ENCODE assay signal across 31 cellular contexts in genomic region chr17:12605222-12605621, GRCh38.
A peak's percentile ranks its signal among the peaks of the same experiment; 100 is the strongest.
DNase-seq lines count a peak whose midpoint lies in the region; ATAC-seq and TF ChIP-seq lines count a peak whose summit lies in the region.
"Had no signal": no experiment of that assay in that cellular context is flagged by ENCODE, and none has a peak within 500 bp of the region (broad histone marks: within the 10 kb centered on the region; RNA-seq: fewer than 3 reads in every experiment).

No MANE protein-coding gene starts in this region.

- H3K23ac ChIP-seq in mesenchymal stem cell (ENCODE audit: low read length in 2 of 2) = no peak overlapping the region

- peak overlapping the region in 1 of 2 experiments; percentile 12 for H3K18ac ChIP-seq in mesenchymal stem cell (ENCODE audit: low read depth in 1 of 2, low read length in 2 of 2)

- H3K27ac ChIP-seq in colonic mucosa (no peak overlapping the region), mesenchymal stem cell (ENCODE audit: low read length, poor library complexity, severe bottlenecking) (no peak overlapping the region)
- no peak overlapping the region for H3K27ac ChIP-seq in CD4-positive, alpha-beta T cell (ENCODE audit: low read depth, low read length)
- H3K27ac ChIP-seq: body of pancreas, dorsolateral prefrontal cortex, esophagus squamous epithelium, PC-9, skin epidermis had no signal

- H3K79me1 ChIP-seq in mesenchymal stem cell (replicated peaks; ENCODE audit: low read length, poor library complexity, severe bottlenecking) = no peaks in the 10 kb centered on the region

- H3K9me3 ChIP-seq in colonic mucosa (no peaks in the 10 kb centered on the region), mesenchymal stem cell (ENCODE audit: control insufficient read depth, low read length) (no peaks in the 10 kb centered on the region)
- peaks cover 3% of the 10 kb centered on the region for H3K9me3 ChIP-seq in CD4-positive, alpha-beta T cell (ENCODE audit: control insufficient read depth, low read length)
- H3K9me3 ChIP-seq: body of pancreas, esophagus squamous epithelium had no signal

- H3K27ac Mint-ChIP-seq in stimulated activated effector memory CD8-positive, alpha-beta T cell treated with anti-CD3 and anti-CD28 coated beads, Interleukin-12 subunit alpha, Interleukin-12 subunit beta, amount 100 ng/mL, for 72 hours = no peak overlapping the region
- H3K27ac Mint-ChIP-seq in CD4-positive, alpha-beta T cell = no peak overlapping the region
- H3K27ac Mint-ChIP-seq in activated T-helper 2 cell treated with anti-CD3 and anti-CD28 coated beads, Interferon-gamma antibody, Interleukin-2, Interleukin-4, amounts not matched to agents 10 μg/mL and 5 μg/mL and 100 μg/mL, durations not matched to agents 14 hours and 24 hours and 36 hours = no peak overlapping the region
- H3K27ac Mint-ChIP-seq: activated naive CD8-positive, alpha-beta T cell treated with anti-CD3 and anti-CD28 coated beads, Interleukin-2, amount 50 U/mL, for 24 hours; CD4-positive, alpha-beta memory T cell; mesothelial cell of epicardium; naive B cell; type B pancreatic cell had no signal

- no peak overlapping the region for H4K91ac ChIP-seq in mesenchymal stem cell (ENCODE audit: low read length)

- no peaks in the 10 kb centered on the region for H3K4me1 Mint-ChIP-seq in stimulated activated effector memory CD8-positive, alpha-beta T cell treated with anti-CD3 and anti-CD28 coated beads, Interleukin-12 subunit alpha, Interleukin-12 subunit beta, amount 100 ng/mL, for 72 hours
- no peaks in the 10 kb centered on the region for H3K4me1 Mint-ChIP-seq in CD4-positive, alpha-beta T cell (ENCODE audit: low read depth)
- H3K4me1 Mint-ChIP-seq in activated T-helper 2 cell treated with anti-CD3 and anti-CD28 coated beads, Interferon-gamma antibody, Interleukin-2, Interleukin-4, amounts not matched to agents 10 μg/mL and 5 μg/mL and 100 μg/mL, durations not matched to agents 14 hours and 24 hours and 36 hours (ENCODE audit: low read depth) = no peaks in the 10 kb centered on the region
- H3K4me1 Mint-ChIP-seq: activated naive CD8-positive, alpha-beta T cell treated with anti-CD3 and anti-CD28 coated beads, Interleukin-2, amount 50 U/mL, for 24 hours; CD4-positive, alpha-beta memory T cell; naive B cell had no signal

- no peak overlapping the region for H3K4me2 ChIP-seq in mesenchymal stem cell (ENCODE audit: low read length, poor library complexity, severe bottlenecking)
- H3K4me2 ChIP-seq: PC-9 had no signal

- DNase-seq in BJ (ENCODE audit: low read depth) (peak; percentile 65), LHCN-M2 (ENCODE audit: low read depth) (peak; percentile 28), colonic mucosa (peak; percentile 34), mesenchymal stem cell (peak; percentile 40)
- no peak for DNase-seq in stimulated activated effector memory CD8-positive, alpha-beta T cell treated with anti-CD3 and anti-CD28 coated beads, Interleukin-12 subunit alpha, Interleukin-12 subunit beta, amount 100 ng/mL, for 72 hours (ENCODE audit: low spot score in 2 of 2)
- DNase-seq in CD4-positive, alpha-beta T cell = no peak
- no peak for DNase-seq in activated T-helper 2 cell treated with anti-CD3 and anti-CD28 coated beads, Interferon-gamma antibody, Interleukin-2, Interleukin-4, amounts not matched to agents 10 μg/mL and 5 μg/mL and 100 μg/mL, durations not matched to agents 14 hours and 24 hours and 36 hours (ENCODE audit: low spot score)
- DNase-seq: activated naive CD8-positive, alpha-beta T cell treated with anti-CD3 and anti-CD28 coated beads, Interleukin-2, amount 50 U/mL, for 24 hours; activated T-cell treated with anti-CD3 and anti-CD28 coated beads, Interleukin-2, amount 50 U/mL, for 48 hours; body of pancreas; CD4-positive, alpha-beta memory T cell; cerebellar nuclear complex; DND-41; dorsolateral prefrontal cortex; esophagus squamous epithelium; H7; left ventricle myocardium superior; naive B cell; NCI-H1417 treated with DMSO at 0.1 percent for 48 hours; NCI-H2081; NCI-H524 treated with DMSO at 0.1 percent for 48 hours; NK-92 treated with Interleukin-12 subunit alpha and Interleukin-12 subunit beta, amount 100 ng/mL, for 24 hours; nucleus accumbens; PC-9; SHP77; stimulated activated naive CD4-positive, alpha-beta T cell; T-helper 2 cell had no signal

- WGBS in mesenchymal stem cell = 97% methylated on average over 3 of the region's 5 CpGs

- no peak for TF ChIP-seq CTCF in BJ (IDR thresholded peaks at IDR 0.05; ENCODE audit: insufficient read depth, low read depth, low read length)
- TF ChIP-seq CTCF in colonic mucosa (IDR thresholded peaks at IDR 0.05) = no peak
- TF ChIP-seq CTCF in CD4-positive, alpha-beta T cell (IDR thresholded peaks at IDR 0.05) = no peak

- H2AFZ ChIP-seq in mesenchymal stem cell (ENCODE audit: low read depth, low read length) = no peak overlapping the region
- H2AFZ ChIP-seq: PC-9 had no signal

- no peaks in the 10 kb centered on the region for H3K27me3 Mint-ChIP-seq in CD4-positive, alpha-beta T cell
- H3K27me3 Mint-ChIP-seq in activated T-helper 2 cell treated with anti-CD3 and anti-CD28 coated beads, Interferon-gamma antibody, Interleukin-2, Interleukin-4, amounts not matched to agents 10 μg/mL and 5 μg/mL and 100 μg/mL, durations not matched to agents 14 hours and 24 hours and 36 hours (ENCODE audit: low read depth) = no peaks in the 10 kb centered on the region
- H3K27me3 Mint-ChIP-seq: naive B cell had no signal

- H3K36me3 ChIP-seq in BJ (ENCODE audit: control insufficient read depth, insufficient read depth, low read length) (no peaks in the 10 kb centered on the region), colonic mucosa (no peaks in the 10 kb centered on the region), mesenchymal stem cell (ENCODE audit: control insufficient read depth in 1 of 2, insufficient read depth in 2 of 2, low read depth in 1 of 2, low read length in 2 of 2) (no peaks in the 10 kb centered on the region)
- H3K36me3 ChIP-seq: esophagus squamous epithelium had no signal

- H3K4me3 ChIP-seq in BJ (ENCODE audit: low read depth, low read length) (no peak overlapping the region), colonic mucosa (no peak overlapping the region), mesenchymal stem cell (ENCODE audit: insufficient read depth in 1 of 2, low read depth in 1 of 2, low read length in 2 of 2) (no peak overlapping the region)
- H3K4me3 ChIP-seq: body of pancreas, dorsolateral prefrontal cortex, esophagus squamous epithelium, PC-9, skin epidermis had no signal

- no peak overlapping the region for H3K9ac ChIP-seq in colonic mucosa (ENCODE audit: low read depth in 2 of 2, low read length in 2 of 2)
- H3K9ac ChIP-seq in mesenchymal stem cell (ENCODE audit: low read length) = no peak overlapping the region

- no peak overlapping the region for H3K14ac ChIP-seq in mesenchymal stem cell (ENCODE audit: low read length in 2 of 2)

- H4K8ac ChIP-seq in mesenchymal stem cell (ENCODE audit: low read length) = no peak overlapping the region

- POLR2A ChIA-PET in BJ (lab: Charles Lee) = no interaction called here
- POLR2A ChIA-PET in CD4-positive, alpha-beta T cell (lab: Charles Lee) = no interaction called here

- H3K36me3 Mint-ChIP-seq in stimulated activated effector memory CD8-positive, alpha-beta T cell treated with anti-CD3 and anti-CD28 coated beads, Interleukin-12 subunit alpha, Interleukin-12 subunit beta, amount 100 ng/mL, for 72 hours = no peaks in the 10 kb centered on the region
- no peaks in the 10 kb centered on the region for H3K36me3 Mint-ChIP-seq in CD4-positive, alpha-beta T cell (ENCODE audit: low read depth)
- no peaks in the 10 kb centered on the region for H3K36me3 Mint-ChIP-seq in activated T-helper 2 cell treated with anti-CD3 and anti-CD28 coated beads, Interferon-gamma antibody, Interleukin-2, Interleukin-4, amounts not matched to agents 10 μg/mL and 5 μg/mL and 100 μg/mL, durations not matched to agents 14 hours and 24 hours and 36 hours (ENCODE audit: low read depth)
- H3K36me3 Mint-ChIP-seq: CD4-positive, alpha-beta memory T cell; mesothelial cell of epicardium; naive B cell; type B pancreatic cell had no signal

- no peak for ATAC-seq in HG03354 (IDR thresholded peaks at IDR 0.05; ENCODE audit: poor library complexity, severe bottlenecking, unreplicated experiment)
- ATAC-seq in stimulated activated effector memory CD8-positive, alpha-beta T cell treated with anti-CD3 and anti-CD28 coated beads, Interleukin-12 subunit alpha, Interleukin-12 subunit beta, amount 100 ng/mL, for 72 hours = no peak
- ATAC-seq in CD4-positive, alpha-beta T cell (ENCODE audit: poor library complexity) = no peak
- ATAC-seq: activated naive CD8-positive, alpha-beta T cell treated with anti-CD3 and anti-CD28 coated beads, Interleukin-2, amount 50 U/mL, for 24 hours; body of pancreas; left ventricle myocardium superior had no signal

- H3K4me3 Mint-ChIP-seq in stimulated activated effector memory CD8-positive, alpha-beta T cell treated with anti-CD3 and anti-CD28 coated beads, Interleukin-12 subunit alpha, Interleukin-12 subunit beta, amount 100 ng/mL, for 72 hours = no peak overlapping the region
- H3K4me3 Mint-ChIP-seq in CD4-positive, alpha-beta T cell = no peak overlapping the region
- no peak overlapping the region for H3K4me3 Mint-ChIP-seq in activated T-helper 2 cell treated with anti-CD3 and anti-CD28 coated beads, Interferon-gamma antibody, Interleukin-2, Interleukin-4, amounts not matched to agents 10 μg/mL and 5 μg/mL and 100 μg/mL, durations not matched to agents 14 hours and 24 hours and 36 hours (ENCODE audit: low read depth)
- H3K4me3 Mint-ChIP-seq: activated naive CD8-positive, alpha-beta T cell treated with anti-CD3 and anti-CD28 coated beads, Interleukin-2, amount 50 U/mL, for 24 hours; CD4-positive, alpha-beta memory T cell; mesothelial cell of epicardium; naive B cell; type B pancreatic cell had no signal

- H2BK12ac ChIP-seq in mesenchymal stem cell (ENCODE audit: low read length in 2 of 2) = no peak overlapping the region

- no peak overlapping the region for H2BK5ac ChIP-seq in mesenchymal stem cell (ENCODE audit: low read depth, low read length, poor library complexity, severe bottlenecking)

- intact Hi-C loops in colonic mucosa (cut with DNase I) = no loop called here
- intact Hi-C loops in CD4-positive, alpha-beta T cell (cut with DNase I, micrococcal nuclease) = no loop called here
- intact Hi-C loops in activated T-helper 2 cell treated with anti-CD3 and anti-CD28 coated beads, Interferon-gamma antibody, Interleukin-2, Interleukin-4, amounts not matched to agents 10 μg/mL and 5 μg/mL and 100 μg/mL, durations not matched to agents 14 hours and 24 hours and 36 hours (cut with micrococcal nuclease) = no loop called here

- H2BK120ac ChIP-seq in mesenchymal stem cell (ENCODE audit: low read depth, low read length) = no peak overlapping the region

- peaks cover 2% of the 10 kb centered on the region; the same call in 1 of the 2 replicates for H3K27me3 ChIP-seq in BJ (ENCODE audit: control insufficient read depth, insufficient read depth, low read length)
- no peaks in the 10 kb centered on the region for H3K27me3 ChIP-seq in colonic mucosa
- no peaks in the 10 kb centered on the region for H3K27me3 ChIP-seq in mesenchymal stem cell (ENCODE audit: control insufficient read depth in 1 of 2, insufficient read depth in 1 of 2, low read length in 2 of 2)
- no peaks in the 10 kb centered on the region for H3K27me3 ChIP-seq in CD4-positive, alpha-beta T cell (ENCODE audit: control insufficient read depth, insufficient read depth, low read length)
- H3K27me3 ChIP-seq: body of pancreas, esophagus squamous epithelium had no signal

- H2AK5ac ChIP-seq in mesenchymal stem cell (ENCODE audit: low read length, severe bottlenecking) = no peak overlapping the region

- no peak overlapping the region for H3K4ac ChIP-seq in mesenchymal stem cell (ENCODE audit: low read depth in 1 of 2, low read length in 2 of 2)

- no peak overlapping the region for H2BK15ac ChIP-seq in mesenchymal stem cell (ENCODE audit: low read depth, poor library complexity, severe bottlenecking)

- peaks cover 11% of the 10 kb centered on the region for H3K9me3 Mint-ChIP-seq in stimulated activated effector memory CD8-positive, alpha-beta T cell treated with anti-CD3 and anti-CD28 coated beads, Interleukin-12 subunit alpha, Interleukin-12 subunit beta, amount 100 ng/mL, for 72 hours
- H3K9me3 Mint-ChIP-seq in CD4-positive, alpha-beta T cell = peaks cover 3% of the 10 kb centered on the region
- peaks cover 18% of the 10 kb centered on the region for H3K9me3 Mint-ChIP-seq in activated T-helper 2 cell treated with anti-CD3 and anti-CD28 coated beads, Interferon-gamma antibody, Interleukin-2, Interleukin-4, amounts not matched to agents 10 μg/mL and 5 μg/mL and 100 μg/mL, durations not matched to agents 14 hours and 24 hours and 36 hours
- H3K9me3 Mint-ChIP-seq: type B pancreatic cell had no signal

- H3K4me1 ChIP-seq in colonic mucosa = no peaks in the 10 kb centered on the region
- H3K4me1 ChIP-seq in mesenchymal stem cell (ENCODE audit: control insufficient read depth, insufficient read depth, low read depth, low read length) = peaks cover 3% of the 10 kb centered on the region
- H3K4me1 ChIP-seq: body of pancreas, esophagus squamous epithelium had no signal

- CTCF ChIA-PET in BJ (lab: Yijun Ruan, JAX) = no interaction called here
- CTCF ChIA-PET in CD4-positive, alpha-beta T cell (lab: Charles Lee) = no interaction called here

Comparison
In these comparisons a context has a peak if more than half of its experiments do, and no peak if none do; other contexts are left out.
1. DNase-seq: peak in BJ (single experiment), LHCN-M2 (single experiment), colonic mucosa (single experiment) and mesenchymal stem cell (single experiment); none in stimulated activated effector memory CD8-positive, alpha-beta T cell treated with anti-CD3 and anti-CD28 coated beads, Interleukin-12 subunit alpha, Interleukin-12 subunit beta, amount 100 ng/mL, for 72 hours (0 of 2), CD4-positive, alpha-beta T cell (0 of 10) and activated T-helper 2 cell treated with anti-CD3 and anti-CD28 coated beads, Interferon-gamma antibody, Interleukin-2, Interleukin-4, amounts not matched to agents 10 μg/mL and 5 μg/mL and 100 μg/mL, durations not matched to agents 14 hours and 24 hours and 36 hours (single experiment).